Comparison of ENCODE assay signal across 15 cellular contexts in the genomic region with DNA sequence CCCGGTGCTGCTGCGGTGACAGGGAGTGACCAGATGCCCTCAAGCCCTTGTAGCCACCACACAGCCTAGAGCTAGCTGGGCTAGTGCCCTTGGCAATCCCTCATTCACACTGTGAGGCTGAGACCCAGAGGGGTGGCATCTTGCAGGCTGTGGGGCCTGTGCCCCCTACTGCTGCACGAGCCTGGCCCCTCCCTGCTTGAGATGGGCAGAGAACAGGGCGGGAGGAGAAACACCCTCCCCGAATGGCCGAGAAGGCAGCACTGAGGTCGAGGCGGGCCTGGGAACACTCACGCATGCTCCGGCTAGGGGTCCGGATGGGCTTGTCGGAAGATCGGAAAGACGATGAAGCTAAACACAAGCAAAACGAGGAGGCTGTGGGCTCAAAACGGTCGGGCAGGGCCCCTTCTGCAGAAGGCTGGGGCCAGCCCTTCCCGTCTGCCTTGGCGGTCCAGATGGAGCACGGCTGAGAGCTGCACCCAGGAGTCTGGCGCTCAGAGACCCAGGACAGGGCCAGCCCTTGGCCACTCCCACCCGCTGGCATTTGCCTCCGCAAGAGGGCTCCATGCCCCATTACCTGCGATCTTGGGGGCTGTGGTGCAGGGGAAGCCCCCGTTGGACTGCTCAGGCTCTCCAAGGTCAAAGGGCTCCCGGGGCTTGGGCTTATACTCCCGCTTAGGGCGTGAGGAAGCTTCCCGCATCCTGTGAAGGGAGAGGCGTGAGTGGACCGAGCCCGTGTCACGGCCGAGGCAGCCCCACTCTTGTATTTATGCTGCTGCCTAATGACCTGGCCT. TPM values are rescaled to one million over a fixed set of nuclear protein-coding genes. Genes with fewer than 3 reads are reported as not detected.
DNase-seq lines count a peak whose midpoint lies in the region; ATAC-seq and TF ChIP-seq lines count a peak whose summit lies in the region.
"Had no signal": no experiment of that assay in that cellular context is flagged by ENCODE, and none has a peak within 500 bp of the region (broad histone marks: within the 10 kb centered on the region; RNA-seq: fewer than 3 reads in every experiment).

No MANE protein-coding gene starts in this region.

- in situ Hi-C loops in ACHN (cut with HindIII; ENCODE audit: low pct_ligation_motif_present, low pct_unique_long_range_greater_than_20kb, low sequenced_read_pairs), result no loop called here

- H3K27me3 Mint-ChIP-seq in brain (no peaks in the 10 kb centered on the region), neural crest cell (ENCODE audit: low read depth) (peaks cover 8% of the 10 kb centered on the region)
- H3K27me3 Mint-ChIP-seq: activated CD8-positive, alpha-beta memory T cell treated with anti-CD3 and anti-CD28 coated beads, Interleukin-2, amount 10 ng/mL, durations not matched to agents 7 days and 5 days had no signal

- H3K4me3 Mint-ChIP-seq in brain (no peak overlapping the region), neural crest cell (peak overlapping the region; percentile 66)
- H3K4me3 Mint-ChIP-seq: activated CD8-positive, alpha-beta memory T cell treated with anti-CD3 and anti-CD28 coated beads, Interleukin-2, amount 10 ng/mL, durations not matched to agents 7 days and 5 days; activated naive CD4-positive, alpha-beta T cell treated with anti-CD3 and anti-CD28 coated beads for 36 hours had no signal

- H3K4me1 ChIP-seq in HEK293 (ENCODE audit: control insufficient read depth, insufficient read depth, low read length), result no peaks in the 10 kb centered on the region
- H3K4me1 ChIP-seq: right lobe of liver had no signal

- CTCF ChIA-PET in HEK293 (lab: Yijun Ruan, JAX), result interaction anchor here (0.6 to 2.7 kb wide), 5 partner anchors 9 to 428 kb away, joined by 3 to 17 read pairs (median 11); a partner anchor contains a TSS

- ATAC-seq in GM21390 (IDR thresholded peaks at IDR 0.05; ENCODE audit: unreplicated experiment), result no peak

- H3K4me1 Mint-ChIP-seq in brain, result peaks cover under 1% of the 10 kb centered on the region
- H3K4me1 Mint-ChIP-seq in neural crest cell, result peaks cover 5% of the 10 kb centered on the region

- H3K9me3 ChIP-seq in HEK293 (ENCODE audit: control insufficient read depth, insufficient read depth, low read depth, low read length), result no peaks in the 10 kb centered on the region
- H3K9me3 ChIP-seq: BLaER1 treated with 17β-estradiol and CSF1 and Interleukin-3, amounts not matched to agents 10 nM and 100 nM; right lobe of liver; transverse colon had no signal

- POLR2A ChIA-PET in HEK293 (lab: Yijun Ruan, JAX), result interaction anchor here (1.2 to 3.6 kb wide), 5 partner anchors 14 to 95 kb away, joined by 3 to 15 read pairs (median 5); a partner anchor contains a TSS

- TF ChIP-seq CTCF in HEK293 (tag by site-specific recombination; IDR thresholded peaks at IDR 0.05), result no peak
- no peak for TF ChIP-seq CTCF in brain (conservative IDR thresholded peaks at IDR 0.05)
- TF ChIP-seq CTCF in neural crest cell (conservative IDR thresholded peaks at IDR 0.05), result no peak

- no peak overlapping the region for H3K27ac ChIP-seq in HEK293 (ENCODE audit: extremely low read depth, low read depth, low read length)
- H3K27ac ChIP-seq: right lobe of liver, transverse colon, VCaP had no signal

- H3K27ac Mint-ChIP-seq in brain, result peak overlapping the region in 3 of 5 experiments; percentile 35 to 89 (median 41)
- H3K27ac Mint-ChIP-seq in neural crest cell (ENCODE audit: unreplicated experiment), result no peak overlapping the region
- H3K27ac Mint-ChIP-seq: activated CD8-positive, alpha-beta memory T cell treated with anti-CD3 and anti-CD28 coated beads, Interleukin-2, amount 10 ng/mL, durations not matched to agents 7 days and 5 days; activated naive CD4-positive, alpha-beta T cell treated with anti-CD3 and anti-CD28 coated beads for 36 hours had no signal

- H3K9me3 Mint-ChIP-seq in brain, result peaks cover 0 to 2% (median 0%) of the 10 kb centered on the region in 5 experiments
- H3K9me3 Mint-ChIP-seq in neural crest cell, result no peaks in the 10 kb centered on the region
- H3K9me3 Mint-ChIP-seq: activated naive CD4-positive, alpha-beta T cell treated with anti-CD3 and anti-CD28 coated beads for 36 hours had no signal

- H3K36me3 ChIP-seq in HEK293 (ENCODE audit: control insufficient read depth in 2 of 2, insufficient read depth in 1 of 2, low read length in 2 of 2), result peaks cover 9 to 83% of the 10 kb centered on the region in 2 experiments; a peak in 2 of 3 replicates

- DNase-seq in neural crest cell (ENCODE audit: low read depth, low spot score) (no peak), ACHN (no peak), T-helper 2 cell (no peak)
- DNase-seq: activated CD8-positive, alpha-beta memory T cell treated with anti-CD3 and anti-CD28 coated beads, Interleukin-2, amount 10 ng/mL, durations not matched to agents 7 days and 5 days; activated naive CD4-positive, alpha-beta T cell treated with anti-CD3 and anti-CD28 coated beads for 36 hours; NCI-H146; stimulated activated CD8-positive, alpha-beta memory T cell treated with anti-CD3 and anti-CD28 coated beads, Interleukin-4, amount 100 ng/mL, for 48 hours; transverse colon had no signal

- H3K36me3 Mint-ChIP-seq in brain (peaks cover 3% of the 10 kb centered on the region), neural crest cell (ENCODE audit: low read depth) (peaks cover 2% of the 10 kb centered on the region)

- no peak overlapping the region for H3K4me3 ChIP-seq in HEK293 (ENCODE audit: low read depth, low read length)
- H3K4me3 ChIP-seq: BLaER1 treated with 17β-estradiol and CSF1 and Interleukin-3, amounts not matched to agents 10 nM and 100 nM; right lobe of liver; transverse colon had no signal

TF ChIP-seq in HEK293, 187 proteins besides CTCF, POLR2A, EP300 and RAD21:
- no peak for TF ChIP-seq YY2 (tag by site-specific recombination; IDR thresholded peaks at IDR 0.05)
- TF ChIP-seq ZIC2 (tag by site-specific recombination; IDR thresholded peaks at IDR 0.05), result no peak; the same call in 1 of the 2 replicates
- no peak for TF ChIP-seq OVOL3 (tag by site-specific recombination; IDR thresholded peaks at IDR 0.05)
- no peak for TF ChIP-seq ZNF169 (tag by site-specific recombination; IDR thresholded peaks at IDR 0.05)
- 0 out of 2 replicates have a peak, but pooled peaks have one; percentile 6 for TF ChIP-seq ZBTB8A (tag by site-specific recombination; IDR thresholded peaks at IDR 0.05)
- TF ChIP-seq BCL11B (tag by site-specific recombination; IDR thresholded peaks at IDR 0.05; ENCODE audit: low read depth), result peak; percentile 37; the same call in 1 of the 2 replicates
- 0 out of 2 replicates have a peak, but pooled peaks have one; percentile 2 for TF ChIP-seq ZNF394 (tag by site-specific recombination; IDR thresholded peaks at IDR 0.05; ENCODE audit: borderline replicate concordance)
- TF ChIP-seq ZNF501 (tag by site-specific recombination; IDR thresholded peaks at IDR 0.05), result no peak
- no peak for TF ChIP-seq ZNF623 (tag by site-specific recombination; IDR thresholded peaks at IDR 0.05)
- no peak for TF ChIP-seq ZNF530 (tag by site-specific recombination; IDR thresholded peaks at IDR 0.05; ENCODE audit: low read depth)
TF ChIP-seq in HEK293: peak in this region for 3.

RNA-seq across cellular contexts. Expression of a gene that starts 18.9 kb away (rescaled TPM):
- 73.2 TPM for polyA plus RNA-seq in brain (ENCODE audit: insufficient read depth, low read depth, low replicate concordance)
- 45.3 and 45.6 TPM in 2 replicates for total RNA-seq in neural crest cell

RNA-seq across cellular contexts. Expression of a gene that starts 23.6 kb away (rescaled TPM):
- 25.7 TPM for polyA plus RNA-seq in brain (ENCODE audit: insufficient read depth, low read depth, low replicate concordance)
- 4.1 and 5.0 TPM in 2 replicates for total RNA-seq in neural crest cell

RNA-seq across cellular contexts. Expression of a gene that starts 38.1 kb away (rescaled TPM):
- 129 TPM for polyA plus RNA-seq in brain (ENCODE audit: insufficient read depth, low read depth, low replicate concordance)
- 85.9 and 95.3 TPM in 2 replicates for total RNA-seq in neural crest cell

RNA-seq across cellular contexts. Expression of a gene that starts 40.2 kb away (rescaled TPM):
- polyA plus RNA-seq in brain (ENCODE audit: insufficient read depth, low read depth, low replicate concordance), result 36.3 TPM
- 117 and 120 TPM in 2 replicates for total RNA-seq in neural crest cell

RNA-seq across cellular contexts. Expression of a gene that starts 57.8 kb away (rescaled TPM):
- 106 TPM for polyA plus RNA-seq in brain (ENCODE audit: insufficient read depth, low read depth, low replicate concordance)
- 51.9 and 53.5 TPM in 2 replicates for total RNA-seq in neural crest cell
- total RNA-seq: NCI-H460 had no signal
